11 cellular contexts compared by ENCODE assay signal in the genomic region with DNA sequence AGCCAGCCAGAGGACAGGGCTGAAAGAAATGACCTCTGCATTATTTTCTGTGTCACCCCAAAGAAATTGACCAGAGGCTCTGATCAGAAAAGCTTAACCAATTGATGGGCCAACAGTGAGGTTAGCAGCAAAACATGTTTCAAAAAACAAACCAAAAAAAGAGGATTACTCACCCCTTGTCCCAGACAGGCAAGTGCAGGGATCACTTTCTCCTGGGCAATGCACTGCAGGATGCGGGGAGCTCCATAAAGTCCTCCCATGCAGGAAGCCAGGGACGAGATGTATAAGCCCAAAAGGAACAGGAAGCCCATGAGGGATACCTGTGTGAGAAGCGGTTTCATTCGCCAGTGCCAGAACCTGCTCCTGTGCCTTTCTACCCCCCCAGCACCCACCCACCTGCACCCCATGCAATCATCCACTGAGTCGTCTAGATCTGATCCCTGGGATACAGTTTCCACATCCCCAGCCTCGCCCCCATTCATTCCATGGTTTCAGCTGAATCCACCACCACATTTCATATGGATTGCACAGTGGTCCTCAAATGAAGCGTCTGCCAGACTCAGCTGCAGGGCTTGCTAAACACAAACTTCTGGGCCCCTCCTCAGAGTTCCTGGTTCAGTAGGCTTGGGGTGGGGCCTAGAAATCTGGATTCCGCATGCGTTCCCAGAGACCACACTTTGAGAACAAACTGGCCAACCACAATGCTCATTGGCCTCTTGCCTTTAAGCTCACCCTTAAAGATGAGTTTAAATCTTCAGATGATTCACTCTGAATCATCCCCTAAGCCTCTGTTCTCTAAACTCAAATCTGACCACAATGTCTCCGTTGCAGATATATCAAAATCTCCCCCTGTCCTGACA. TPM values are rescaled to one million over a fixed set of nuclear protein-coding genes. Genes with fewer than 3 reads are reported as not detected.
DNase-seq lines count a peak whose midpoint lies in the region; ATAC-seq and TF ChIP-seq lines count a peak whose summit lies in the region.
"Had no signal": no experiment of that assay in that cellular context is flagged by ENCODE, and none has a peak within 500 bp of the region (broad histone marks: within the 10 kb centered on the region; RNA-seq: fewer than 3 reads in every experiment).

No MANE protein-coding gene starts in this region.

- no peak overlapping the region for H3K27ac Mint-ChIP-seq in naive thymus-derived CD4-positive, alpha-beta T cell
- H3K27ac Mint-ChIP-seq: memory B cell had no signal

- peak; percentile 55 for ATAC-seq in naive thymus-derived CD4-positive, alpha-beta T cell
- no peak for ATAC-seq in HG03196 (IDR thresholded peaks at IDR 0.05; ENCODE audit: unreplicated experiment)

- peaks cover 0 to 19% (median 3%) of the 10 kb centered on the region in 7 donors for H3K4me1 Mint-ChIP-seq in naive thymus-derived CD4-positive, alpha-beta T cell

- H3K36me3 Mint-ChIP-seq in naive thymus-derived CD4-positive, alpha-beta T cell = peaks cover 0 to 3% (median 1%) of the 10 kb centered on the region in 5 donors
- H3K36me3 Mint-ChIP-seq: memory B cell had no signal

- in situ Hi-C loops in astrocyte of the cerebellum (cut with HindIII; ENCODE audit: low sequenced_read_pairs) = no loop called here

- POLR2A ChIA-PET in naive thymus-derived CD4-positive, alpha-beta T cell (lab: Charles Lee) = no interaction called here

- no peak for TF ChIP-seq CTCF in astrocyte of the cerebellum (IDR thresholded peaks at IDR 0.05; ENCODE audit: low read depth, low read length, missing control alignments)

- H3K27me3 ChIP-seq in naive thymus-derived CD4-positive, alpha-beta T cell (ENCODE audit: control insufficient read depth in 2 of 2, insufficient read depth in 2 of 2, low read length in 2 of 2) = no peaks in the 10 kb centered on the region
- H3K27me3 ChIP-seq: cardiac muscle cell had no signal

- peak overlapping the region; percentile 30 for H3K4me3 ChIP-seq in astrocyte of the cerebellum (ENCODE audit: low read depth, low read length)
- no peak overlapping the region for H3K4me3 ChIP-seq in naive thymus-derived CD4-positive, alpha-beta T cell (ENCODE audit: low read length)
- H3K4me3 ChIP-seq: cardiac muscle cell, SK-N-MC had no signal

- H3K4me1 ChIP-seq in naive thymus-derived CD4-positive, alpha-beta T cell (ENCODE audit: control insufficient read depth in 2 of 2, insufficient read depth in 2 of 2, low read length in 2 of 2) = no peaks in the 10 kb centered on the region

- H3K9me3 ChIP-seq in naive thymus-derived CD4-positive, alpha-beta T cell (ENCODE audit: control insufficient read depth in 2 of 3, low read length in 3 of 3) = no peaks in the 10 kb centered on the region

- H3K4me3 Mint-ChIP-seq in naive thymus-derived CD4-positive, alpha-beta T cell = no peak overlapping the region
- H3K4me3 Mint-ChIP-seq: memory B cell had no signal

- no peaks in the 10 kb centered on the region for H3K36me3 ChIP-seq in naive thymus-derived CD4-positive, alpha-beta T cell (ENCODE audit: control insufficient read depth in 2 of 3, insufficient read depth in 3 of 3, low read length in 3 of 3)
- H3K36me3 ChIP-seq: cardiac muscle cell had no signal

- DNase-seq in GM04504 (ENCODE audit: low read depth) (peak; percentile 92), MV-4-11 (lab: John Stamatoyannopoulos, UW) (peak; percentile 97), astrocyte of the cerebellum (ENCODE audit: low read depth) (peak; percentile 94), NCI-H1930 (lab: John Stamatoyannopoulos, UW) (no peak), GM19240 (ENCODE audit: insufficient read length, low spot score) (no peak), NCI-H2196 treated with DMSO at 0.1 percent for 48 hours (lab: John Stamatoyannopoulos, UW; ENCODE audit: unreplicated experiment) (no peak)
- DNase-seq in naive thymus-derived CD4-positive, alpha-beta T cell = no peak

- intact Hi-C loops in naive thymus-derived CD4-positive, alpha-beta T cell (cut with micrococcal nuclease) = no loop called here

- H3K27ac ChIP-seq in naive thymus-derived CD4-positive, alpha-beta T cell (ENCODE audit: low read depth, low read length) = no peak overlapping the region
- H3K27ac ChIP-seq: cardiac muscle cell, SK-N-MC had no signal

- H3K9me3 Mint-ChIP-seq in naive thymus-derived CD4-positive, alpha-beta T cell = peaks cover 0 to 5% (median 1%) of the 10 kb centered on the region in 11 donors

- peaks cover 0 to 18% (median 1%) of the 10 kb centered on the region in 5 donors for H3K27me3 Mint-ChIP-seq in naive thymus-derived CD4-positive, alpha-beta T cell
- H3K27me3 Mint-ChIP-seq: memory B cell had no signal

- CTCF ChIA-PET in naive thymus-derived CD4-positive, alpha-beta T cell (lab: Charles Lee) = no interaction called here

RNA-seq across cellular contexts. Expression of gene HEG1, which starts 54.4 kb away (rescaled TPM):
- 10 to 100 TPM; 16.9 to 45.4 (median 20.0) TPM for total RNA-seq in naive thymus-derived CD4-positive, alpha-beta T cell
- polyA plus RNA-seq in naive thymus-derived CD4-positive, alpha-beta T cell = 1 to 10 TPM; 2.1 to 5.4 TPM

Comparison
In these comparisons a context has a peak if more than half of its experiments do, and no peak if none do; other contexts are left out.
1. DNase-seq: peak in GM04504 (single experiment), MV-4-11 (single experiment) and astrocyte of the cerebellum (single experiment); none in naive thymus-derived CD4-positive, alpha-beta T cell (0 of 9), NCI-H1930 (0 of 2), GM19240 (single experiment) and NCI-H2196 treated with DMSO at 0.1 percent for 48 hours (single experiment).